14 cellular contexts compared by ENCODE assay signal in the genomic region with DNA sequence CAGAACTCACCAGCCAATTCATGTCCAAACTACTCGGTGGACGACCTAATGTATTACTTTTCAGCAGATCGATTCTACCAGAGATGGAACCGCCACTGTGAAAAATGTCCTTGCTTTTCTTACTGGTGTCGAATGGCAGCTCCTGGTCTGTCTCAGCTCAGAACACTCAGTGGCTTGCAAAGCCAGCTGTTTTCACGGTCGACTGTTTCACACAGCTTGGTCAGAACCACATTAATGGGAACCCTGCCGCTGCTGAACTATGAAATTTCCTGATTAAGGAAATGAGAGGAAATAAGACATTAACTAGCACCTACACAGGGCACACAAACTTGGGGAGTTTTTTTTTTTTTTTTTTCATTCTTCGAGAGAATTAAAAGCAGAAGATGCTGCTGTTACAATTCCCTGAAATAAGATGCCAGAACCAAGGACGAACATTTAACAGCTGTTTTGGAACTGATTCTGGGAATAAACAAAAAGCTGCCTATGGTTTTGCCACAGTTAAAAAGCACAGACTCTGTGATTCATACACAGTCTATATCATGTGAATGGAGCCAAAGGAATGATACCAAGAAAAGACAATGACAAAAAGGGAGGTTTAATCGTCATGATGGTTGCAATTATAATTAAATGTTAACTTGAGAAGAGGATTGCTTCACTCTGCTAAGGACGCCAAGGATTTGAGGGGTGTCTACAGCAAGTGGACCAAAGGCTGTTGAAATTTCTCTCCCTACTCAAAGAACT. TPM values are rescaled to one million over a fixed set of nuclear protein-coding genes. Genes with fewer than 3 reads are reported as not detected.
A peak's percentile ranks its signal among the peaks of the same experiment; 100 is the strongest.
DNase-seq lines count a peak whose midpoint lies in the region; ATAC-seq and TF ChIP-seq lines count a peak whose summit lies in the region.
"Had no signal": no experiment of that assay in that cellular context is flagged by ENCODE, and none has a peak within 500 bp of the region (broad histone marks: within the 10 kb centered on the region; RNA-seq: fewer than 3 reads in every experiment).

No MANE protein-coding gene starts in this region.

- no peak for TF ChIP-seq EP300 in esophagus muscularis mucosa (IDR thresholded peaks at IDR 0.05)

- peak overlapping the region; percentile 50 to 72 (median 62) for H3K27ac ChIP-seq in esophagus muscularis mucosa (replicated peaks in 1 of 4)
- no peak overlapping the region for H3K27ac ChIP-seq in osteoblast (ENCODE audit: low read depth, low read length)
- H3K27ac ChIP-seq: foreskin keratinocyte, thyroid gland had no signal

- in situ Hi-C loops in KBM-7 (cut with MboI; ENCODE audit: low pct_unique_long_range_greater_than_20kb, low sequenced_read_pairs), result no loop called here

- H3K36me3 ChIP-seq in esophagus muscularis mucosa, result no peaks in the 10 kb centered on the region
- H3K36me3 ChIP-seq in osteoblast (ENCODE audit: insufficient read depth, low read length), result no peaks in the 10 kb centered on the region
- H3K36me3 ChIP-seq: thyroid gland had no signal

- peak overlapping the region; percentile 58 for H3K4me2 ChIP-seq in osteoblast (ENCODE audit: insufficient read depth, low read length)

- no peaks in the 10 kb centered on the region for H3K79me2 ChIP-seq in osteoblast (ENCODE audit: insufficient read depth, low read length)

- TF ChIP-seq CTCF in esophagus muscularis mucosa (IDR thresholded peaks at IDR 0.05) (no peak), osteoblast (IDR thresholded peaks at IDR 0.05; ENCODE audit: extremely low read depth, low read depth, low read length) (no peak)

- intact Hi-C loops in esophagus muscularis mucosa (cut with DNase I), result no loop called here

- TF ChIP-seq POLR2A in esophagus muscularis mucosa (IDR thresholded peaks at IDR 0.05; ENCODE audit: low read depth), result no peak

- no peak for ATAC-seq in GM19452 (IDR thresholded peaks at IDR 0.05; ENCODE audit: unreplicated experiment)
- ATAC-seq: activated CD8-positive, alpha-beta T cell treated with anti-CD3 and anti-CD28 coated beads, Interleukin-2, amount 10 ng/mL, durations not matched to agents 7 days and 5 days; foreskin keratinocyte had no signal

- H3K9me3 ChIP-seq in esophagus muscularis mucosa, result no peaks in the 10 kb centered on the region
- no peaks in the 10 kb centered on the region for H3K9me3 ChIP-seq in osteoblast (ENCODE audit: low read depth, low read length)
- H3K9me3 ChIP-seq: thyroid gland had no signal

- H3K4me3 ChIP-seq in esophagus muscularis mucosa, result peak overlapping the region in 2 of 4 donors; percentile 6 to 9
- peak overlapping the region; percentile 50 for H3K4me3 ChIP-seq in osteoblast (ENCODE audit: insufficient read depth, low read length)
- H3K4me3 ChIP-seq: thyroid gland had no signal

- DNase-seq in ELF-1 (ENCODE audit: low read depth, low spot score) (peak; percentile 6), KBM-7 (peak; percentile 40), esophagus muscularis mucosa (ENCODE audit: extremely low spot score) (no peak), osteoblast (ENCODE audit: insufficient read length, low spot score, missing footprints) (no peak), HuH-7.5 (ENCODE audit: low spot score) (no peak), SIG-M5 treated with dmso at 0.1 percent for 504 hours (lab: John Stamatoyannopoulos, UW; ENCODE audit: unreplicated experiment) (no peak), mucosa of gallbladder (ENCODE audit: low spot score) (no peak)
- DNase-seq: activated CD8-positive, alpha-beta T cell treated with anti-CD3 and anti-CD28 coated beads, Interleukin-2, amount 10 ng/mL, durations not matched to agents 7 days and 5 days; anterior cingulate cortex; foreskin keratinocyte; naive B cell; NCI-H446 had no signal

- H4K20me1 ChIP-seq in osteoblast (ENCODE audit: insufficient read depth, low read length), result no peaks in the 10 kb centered on the region

- H3K27me3 ChIP-seq in esophagus muscularis mucosa (peaks cover 0 to 4% (median 0%) of the 10 kb centered on the region in 4 donors), osteoblast (ENCODE audit: insufficient read depth, low read length) (peaks cover 4% of the 10 kb centered on the region)
- H3K27me3 ChIP-seq: foreskin keratinocyte, thyroid gland had no signal

- H3K4me1 ChIP-seq in esophagus muscularis mucosa (peaks cover 0 to 27% (median 16%) of the 10 kb centered on the region in 4 donors), osteoblast (ENCODE audit: insufficient read depth, low read length) (no peaks in the 10 kb centered on the region)
- H3K4me1 ChIP-seq: foreskin keratinocyte, thyroid gland had no signal

- 42% methylated on average over 12 of the region's 12 CpGs for WGBS in esophagus muscularis mucosa

- H2AFZ ChIP-seq in osteoblast (ENCODE audit: low read length), result peak overlapping the region; percentile 66

RNA-seq across cellular contexts. Expression of a gene that starts 31.3 kb away (rescaled TPM):
- under 1 TPM in 1 of 4 donors, not detected in 3; 0.33 TPM for total RNA-seq in esophagus muscularis mucosa
- not detected in 2 replicates for total RNA-seq in osteoblast
- not detected for total RNA-seq in mucosa of gallbladder
- total RNA-seq: activated CD8-positive, alpha-beta T cell treated with anti-CD3 and anti-CD28 coated beads, Interleukin-2, amount 10 ng/mL, durations not matched to agents 7 days and 5 days; foreskin keratinocyte; thyroid gland had no signal

Comparison
In these comparisons a context has a peak if more than half of its experiments do, and no peak if none do; other contexts are left out.
1. DNase-seq: peak in ELF-1 (single experiment) and KBM-7 (single experiment); none in esophagus muscularis mucosa (single experiment), osteoblast (single experiment), HuH-7.5 (single experiment), SIG-M5 treated with dmso at 0.1 percent for 504 hours (single experiment) and mucosa of gallbladder (single experiment).